8 cellular contexts compared by ENCODE assay signal in genomic region chr12:131661994-131662304, GRCh38. TPM values are rescaled to one million over a fixed set of nuclear protein-coding genes. Genes with fewer than 3 reads are reported as not detected.
DNase-seq lines count a peak whose midpoint lies in the region; ATAC-seq and TF ChIP-seq lines count a peak whose summit lies in the region.
"Not testable (repeated sequence)": the region's sequence is repeated elsewhere in the genome, so short reads cannot be mapped to it uniquely, and the experiment has no call there.

No MANE protein-coding gene starts in this region.

- POLR2A ChIA-PET in CD4-positive, alpha-beta T cell (lab: Charles Lee); T-cell (lab: Charles Lee); activated CD8-positive, alpha-beta T cell treated with anti-CD3 and anti-CD28 coated beads, Interleukin-2, amount 10 ng/mL, durations not matched to agents 7 days and 5 days (lab: Charles Lee): not testable (repeated sequence)

- not testable (repeated sequence) for H3K27ac Mint-ChIP-seq in CD4-positive, alpha-beta T cell; T-cell; activated CD8-positive, alpha-beta T cell treated with anti-CD3 and anti-CD28 coated beads, Interleukin-2, amount 10 ng/mL, durations not matched to agents 7 days and 5 days; activated T-helper 17 cell treated with anti-CD3 and anti-CD28 coated beads, Interleukin-2, amount 50 U/mL, for 72 hours; activated naive CD8-positive, alpha-beta T cell treated with anti-CD3 and anti-CD28 coated beads, Interleukin-2, amount 50 U/mL, for 24 hours; naive B cell; stimulated activated effector memory CD8-positive, alpha-beta T cell treated with anti-CD3 and anti-CD28 coated beads, Interleukin-12 subunit alpha, Interleukin-12 subunit beta, amount 100 ng/mL, for 72 hours

- TF ChIP-seq CTCF in CD4-positive, alpha-beta T cell (IDR thresholded peaks at IDR 0.05), result not testable (repeated sequence)

- H3K36me3 Mint-ChIP-seq in CD4-positive, alpha-beta T cell (ENCODE audit: low read depth); T-cell; activated CD8-positive, alpha-beta T cell treated with anti-CD3 and anti-CD28 coated beads, Interleukin-2, amount 10 ng/mL, durations not matched to agents 7 days and 5 days (ENCODE audit: low read depth); activated T-helper 17 cell treated with anti-CD3 and anti-CD28 coated beads, Interleukin-2, amount 50 U/mL, for 72 hours (ENCODE audit: low read depth); activated naive CD8-positive, alpha-beta T cell treated with anti-CD3 and anti-CD28 coated beads, Interleukin-2, amount 50 U/mL, for 24 hours (ENCODE audit: low read depth); naive B cell; stimulated activated effector memory CD8-positive, alpha-beta T cell treated with anti-CD3 and anti-CD28 coated beads, Interleukin-12 subunit alpha, Interleukin-12 subunit beta, amount 100 ng/mL, for 72 hours: not testable (repeated sequence)

- not testable (repeated sequence) for DNase-seq in CD4-positive, alpha-beta T cell; T-cell; activated CD8-positive, alpha-beta T cell treated with anti-CD3 and anti-CD28 coated beads, Interleukin-2, amount 10 ng/mL, durations not matched to agents 7 days and 5 days; activated naive CD8-positive, alpha-beta T cell treated with anti-CD3 and anti-CD28 coated beads, Interleukin-2, amount 50 U/mL, for 24 hours; left lobe of liver (ENCODE audit: low spot score); naive B cell; stimulated activated effector memory CD8-positive, alpha-beta T cell treated with anti-CD3 and anti-CD28 coated beads, Interleukin-12 subunit alpha, Interleukin-12 subunit beta, amount 100 ng/mL, for 72 hours (ENCODE audit: low spot score in 2 of 2)

- not testable (repeated sequence) for H3K27me3 ChIP-seq in CD4-positive, alpha-beta T cell (ENCODE audit: control insufficient read depth, insufficient read depth, low read length)

- not testable (repeated sequence) for H3K27ac ChIP-seq in CD4-positive, alpha-beta T cell (ENCODE audit: low read depth, low read length)

- not testable (repeated sequence) for H3K9me3 ChIP-seq in CD4-positive, alpha-beta T cell (ENCODE audit: control insufficient read depth, low read length)

- CTCF ChIA-PET in CD4-positive, alpha-beta T cell (lab: Charles Lee); T-cell (lab: Charles Lee); activated CD8-positive, alpha-beta T cell treated with anti-CD3 and anti-CD28 coated beads, Interleukin-2, amount 10 ng/mL, durations not matched to agents 7 days and 5 days (lab: Charles Lee): not testable (repeated sequence)

- not testable (repeated sequence) for H3K4me1 Mint-ChIP-seq in CD4-positive, alpha-beta T cell (ENCODE audit: low read depth); T-cell; activated CD8-positive, alpha-beta T cell treated with anti-CD3 and anti-CD28 coated beads, Interleukin-2, amount 10 ng/mL, durations not matched to agents 7 days and 5 days (ENCODE audit: low read depth); activated T-helper 17 cell treated with anti-CD3 and anti-CD28 coated beads, Interleukin-2, amount 50 U/mL, for 72 hours; activated naive CD8-positive, alpha-beta T cell treated with anti-CD3 and anti-CD28 coated beads, Interleukin-2, amount 50 U/mL, for 24 hours; naive B cell; stimulated activated effector memory CD8-positive, alpha-beta T cell treated with anti-CD3 and anti-CD28 coated beads, Interleukin-12 subunit alpha, Interleukin-12 subunit beta, amount 100 ng/mL, for 72 hours

- intact Hi-C loops in CD4-positive, alpha-beta T cell (cut with DNase I, micrococcal nuclease), result not testable (repeated sequence)

- not testable (repeated sequence) for H3K27me3 Mint-ChIP-seq in CD4-positive, alpha-beta T cell; activated T-helper 17 cell treated with anti-CD3 and anti-CD28 coated beads, Interleukin-2, amount 50 U/mL, for 72 hours
- H3K27me3 Mint-ChIP-seq in T-cell (peaks cover 15 to 17% of the 10 kb centered on the region in 2 donors), naive B cell (peaks cover 10 to 25% (median 22%) of the 10 kb centered on the region in 3 donors)
- peaks cover 11% of the 10 kb centered on the region for H3K27me3 Mint-ChIP-seq in activated CD8-positive, alpha-beta T cell treated with anti-CD3 and anti-CD28 coated beads, Interleukin-2, amount 10 ng/mL, durations not matched to agents 7 days and 5 days (ENCODE audit: low read depth)
- H3K27me3 Mint-ChIP-seq in activated naive CD8-positive, alpha-beta T cell treated with anti-CD3 and anti-CD28 coated beads, Interleukin-2, amount 50 U/mL, for 24 hours, result peaks cover 14% of the 10 kb centered on the region

- not testable (repeated sequence) for H3K4me3 Mint-ChIP-seq in CD4-positive, alpha-beta T cell; activated CD8-positive, alpha-beta T cell treated with anti-CD3 and anti-CD28 coated beads, Interleukin-2, amount 10 ng/mL, durations not matched to agents 7 days and 5 days
- H3K4me3 Mint-ChIP-seq in T-cell (peak overlapping the region; percentile 45 to 74 (median 48)), naive B cell (peak overlapping the region; percentile 40 to 87 (median 70))
- peak overlapping the region; percentile 66 for H3K4me3 Mint-ChIP-seq in activated T-helper 17 cell treated with anti-CD3 and anti-CD28 coated beads, Interleukin-2, amount 50 U/mL, for 72 hours
- peak overlapping the region; percentile 48 for H3K4me3 Mint-ChIP-seq in activated naive CD8-positive, alpha-beta T cell treated with anti-CD3 and anti-CD28 coated beads, Interleukin-2, amount 50 U/mL, for 24 hours
- H3K4me3 Mint-ChIP-seq in stimulated activated effector memory CD8-positive, alpha-beta T cell treated with anti-CD3 and anti-CD28 coated beads, Interleukin-12 subunit alpha, Interleukin-12 subunit beta, amount 100 ng/mL, for 72 hours, result peak overlapping the region; percentile 47

- H3K9me3 Mint-ChIP-seq in CD4-positive, alpha-beta T cell; T-cell; activated CD8-positive, alpha-beta T cell treated with anti-CD3 and anti-CD28 coated beads, Interleukin-2, amount 10 ng/mL, durations not matched to agents 7 days and 5 days (ENCODE audit: insufficient read depth); activated T-helper 17 cell treated with anti-CD3 and anti-CD28 coated beads, Interleukin-2, amount 50 U/mL, for 72 hours; activated naive CD8-positive, alpha-beta T cell treated with anti-CD3 and anti-CD28 coated beads, Interleukin-2, amount 50 U/mL, for 24 hours; naive B cell; stimulated activated effector memory CD8-positive, alpha-beta T cell treated with anti-CD3 and anti-CD28 coated beads, Interleukin-12 subunit alpha, Interleukin-12 subunit beta, amount 100 ng/mL, for 72 hours: not testable (repeated sequence)

- peak; percentile 49 for ATAC-seq in CD4-positive, alpha-beta T cell (ENCODE audit: poor library complexity)
- ATAC-seq in T-cell (replicated peaks in 1 of 4), result peak in 3 of 4 experiments; percentile 64 to 73 (median 70)
- peak; percentile 55 for ATAC-seq in activated CD8-positive, alpha-beta T cell treated with anti-CD3 and anti-CD28 coated beads, Interleukin-2, amount 10 ng/mL, durations not matched to agents 7 days and 5 days
- peak; percentile 38 for ATAC-seq in activated T-helper 17 cell treated with anti-CD3 and anti-CD28 coated beads, Interleukin-2, amount 50 U/mL, for 72 hours (replicated peaks)
- ATAC-seq in activated naive CD8-positive, alpha-beta T cell treated with anti-CD3 and anti-CD28 coated beads, Interleukin-2, amount 50 U/mL, for 24 hours, result peak; percentile 21
- peak; percentile 18 for ATAC-seq in left lobe of liver
- ATAC-seq in naive B cell (ENCODE audit: low read depth in 2 of 2), result peak; percentile 49 to 59
- ATAC-seq in stimulated activated effector memory CD8-positive, alpha-beta T cell treated with anti-CD3 and anti-CD28 coated beads, Interleukin-12 subunit alpha, Interleukin-12 subunit beta, amount 100 ng/mL, for 72 hours, result peak; percentile 5

RNA-seq across cellular contexts. Expression of gene SFSWAP, which starts 48.9 kb away (rescaled TPM):
- total RNA-seq in CD4-positive, alpha-beta T cell, result 10 to 100 TPM; 88.7 to 98.4 TPM
- total RNA-seq in T-cell (100 to 1,000 TPM in 4 of 5 donors, 10 to 100 TPM in 1; 95.7 to 110 (median 106) TPM), left lobe of liver (15.7 TPM)
- total RNA-seq in activated CD8-positive, alpha-beta T cell treated with anti-CD3 and anti-CD28 coated beads, Interleukin-2, amount 10 ng/mL, durations not matched to agents 7 days and 5 days, result 10 to 100 TPM; 50.4 to 53.6 TPM
- 10 to 100 TPM; 44.7 to 55.8 TPM for total RNA-seq in activated T-helper 17 cell treated with anti-CD3 and anti-CD28 coated beads, Interleukin-2, amount 50 U/mL, for 72 hours
- polyA plus RNA-seq in naive B cell (ENCODE audit: low read depth in 6 of 6), result 10 to 100 TPM in 5 of 6 donors, 1 to 10 TPM in 1; 10.0 to 33.5 (median 19.0) TPM

Comparison
In these comparisons a context has a peak if more than half of its experiments do, and no peak if none do; other contexts are left out.
1. ATAC-seq: peak in every context shown above with its lines; median percentile 70 in T-cell; 55 in activated CD8-positive, alpha-beta T cell treated with anti-CD3 and anti-CD28 coated beads, Interleukin-2, amount 10 ng/mL, durations not matched to agents 7 days and 5 days; 54 in naive B cell; 49 in CD4-positive, alpha-beta T cell; 38 in activated T-helper 17 cell treated with anti-CD3 and anti-CD28 coated beads, Interleukin-2, amount 50 U/mL, for 72 hours; 21 in activated naive CD8-positive, alpha-beta T cell treated with anti-CD3 and anti-CD28 coated beads, Interleukin-2, amount 50 U/mL, for 24 hours; 18 in left lobe of liver; 5 in stimulated activated effector memory CD8-positive, alpha-beta T cell treated with anti-CD3 and anti-CD28 coated beads, Interleukin-12 subunit alpha, Interleukin-12 subunit beta, amount 100 ng/mL, for 72 hours.